9 cellular contexts compared by ENCODE assay signal in genomic region chr4:88675543-88675942, GRCh38. TPM values are rescaled to one million over a fixed set of nuclear protein-coding genes. Genes with fewer than 3 reads are reported as not detected.
A peak's percentile ranks its signal among the peaks of the same experiment; 100 is the strongest.
DNase-seq lines count a peak whose midpoint lies in the region; TF ChIP-seq lines count a peak whose summit lies in the region.
"Had no signal": no experiment of that assay in that cellular context is flagged by ENCODE, and none has a peak within 500 bp of the region (broad histone marks: within the 10 kb centered on the region; RNA-seq: fewer than 3 reads in every experiment).

No MANE protein-coding gene starts in this region.

- DNase-seq in NCI-H226, result peak; percentile 39
- peak; percentile 40 for DNase-seq in astrocyte of the hippocampus (ENCODE audit: low read depth, low spot score)
- DNase-seq in iris pigment epithelial cell (ENCODE audit: low read depth), result peak; percentile 17
- no peak for DNase-seq in epidermal melanocyte (ENCODE audit: insufficient read length, low spot score)
- DNase-seq in progenitor cell of endocrine pancreas (ENCODE audit: low spot score, unreplicated experiment), result no peak
- no peak for DNase-seq in NCI-H446 treated with DMSO at 0.1 percent for 48 hours (lab: John Stamatoyannopoulos, UW)
- DNase-seq: BE2C; Caco-2; CD8-positive, alpha-beta memory T cell had no signal

- H3K9me3 Mint-ChIP-seq in progenitor cell of endocrine pancreas (ENCODE audit: low read depth), result no peaks in the 10 kb centered on the region
- H3K9me3 Mint-ChIP-seq: CD8-positive, alpha-beta memory T cell had no signal

- H3K36me3 Mint-ChIP-seq in progenitor cell of endocrine pancreas (ENCODE audit: insufficient read depth), result peaks cover 2% of the 10 kb centered on the region

- H3K27me3 Mint-ChIP-seq in progenitor cell of endocrine pancreas, result no peaks in the 10 kb centered on the region
- H3K27me3 Mint-ChIP-seq: CD8-positive, alpha-beta memory T cell had no signal

- no peak for TF ChIP-seq CTCF in progenitor cell of endocrine pancreas (IDR thresholded peaks at IDR 0.05; ENCODE audit: unreplicated experiment)

- H3K4me3 Mint-ChIP-seq in progenitor cell of endocrine pancreas (ENCODE audit: low read depth), result no peak overlapping the region
- H3K4me3 Mint-ChIP-seq: CD8-positive, alpha-beta memory T cell had no signal

- H3K4me1 Mint-ChIP-seq in progenitor cell of endocrine pancreas (ENCODE audit: low read depth), result peaks cover 8% of the 10 kb centered on the region

- H3K27ac Mint-ChIP-seq in progenitor cell of endocrine pancreas, result no peak overlapping the region

RNA-seq across cellular contexts. Expression of gene NAP1L5, which starts 22.1 kb away (rescaled TPM):
- total RNA-seq in progenitor cell of endocrine pancreas, result 3.6 and 3.9 TPM in 2 replicates
- total RNA-seq: Caco-2 had no signal

Comparison
In these comparisons a context has a peak if more than half of its experiments do, and no peak if none do; other contexts are left out.
1. DNase-seq: peak in NCI-H226 (single experiment), astrocyte of the hippocampus (single experiment) and iris pigment epithelial cell (single experiment); none in epidermal melanocyte (single experiment), progenitor cell of endocrine pancreas (single experiment) and NCI-H446 treated with DMSO at 0.1 percent for 48 hours (single experiment).